Comparison of ENCODE assay signal across 1 cellular context in the genomic region with DNA sequence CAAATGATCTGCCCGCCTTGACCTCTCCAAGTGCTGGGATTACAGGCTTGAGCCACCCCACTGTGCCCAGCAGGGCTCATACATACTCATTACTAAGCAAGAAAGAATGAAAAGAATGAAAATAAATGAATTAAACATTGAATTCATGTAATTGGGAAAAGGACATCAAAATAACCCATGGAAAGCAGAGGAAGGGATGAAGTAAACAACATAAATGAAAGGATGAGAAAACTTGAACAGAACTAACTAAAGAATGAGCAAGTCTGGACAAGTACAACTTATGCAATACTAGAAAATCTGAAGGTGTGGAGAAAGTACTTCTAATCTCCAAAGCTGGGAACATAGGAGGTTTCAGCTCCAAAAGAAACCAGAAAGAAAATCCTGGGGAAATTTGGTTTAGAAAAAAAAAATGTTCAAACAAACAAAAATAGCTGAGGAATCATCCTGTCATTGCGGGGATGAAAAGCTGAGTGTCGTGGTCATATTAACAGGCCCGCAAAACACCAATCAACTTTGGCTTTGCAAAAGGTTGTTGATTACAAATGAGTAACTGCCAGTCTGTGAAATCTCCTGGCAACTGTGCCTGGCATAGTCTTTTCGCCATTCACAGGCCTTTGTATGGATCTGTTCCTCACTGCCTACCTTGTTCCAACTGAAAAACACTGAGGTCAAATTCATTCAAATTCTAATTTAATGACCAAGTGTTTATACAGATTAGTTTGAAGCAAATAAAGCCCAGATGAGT.
TF ChIP-seq lines count a peak whose summit lies in the region.

No MANE protein-coding gene starts in this region.

TF ChIP-seq in HCT116, 20 proteins besides CTCF, POLR2A, EP300 and RAD21:
- TF ChIP-seq FOSL1 (IDR thresholded peaks at IDR 0.05; ENCODE audit: low read depth) (no peak), CBX3 (IDR thresholded peaks at IDR 0.05; ENCODE audit: low read depth) (no peak), EGR1 (IDR thresholded peaks at IDR 0.05; ENCODE audit: low read depth) (no peak), MAX (IDR thresholded peaks at IDR 0.05) (no peak), ZFX (IDR thresholded peaks at IDR 0.05) (no peak), ZNF274 (IDR thresholded peaks at IDR 0.05; ENCODE audit: low read depth, low read length) (no peak), CEBPB (IDR thresholded peaks at IDR 0.05; ENCODE audit: low read depth) (no peak), ELF1 (IDR thresholded peaks at IDR 0.05; ENCODE audit: borderline replicate concordance, low read depth) (no peak), SRF (IDR thresholded peaks at IDR 0.05; ENCODE audit: low read depth) (no peak)
- TF ChIP-seq, protein P1, sequence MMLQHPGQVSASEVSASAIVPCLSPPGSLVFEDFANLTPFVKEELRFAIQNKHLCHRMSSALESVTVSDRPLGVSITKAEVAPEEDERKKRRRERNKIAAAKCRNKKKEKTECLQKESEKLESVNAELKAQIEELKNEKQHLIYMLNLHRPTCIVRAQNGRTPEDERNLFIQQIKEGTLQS (IDR thresholded peaks at IDR 0.05), result no peak
- TF ChIP-seq, protein P2, sequence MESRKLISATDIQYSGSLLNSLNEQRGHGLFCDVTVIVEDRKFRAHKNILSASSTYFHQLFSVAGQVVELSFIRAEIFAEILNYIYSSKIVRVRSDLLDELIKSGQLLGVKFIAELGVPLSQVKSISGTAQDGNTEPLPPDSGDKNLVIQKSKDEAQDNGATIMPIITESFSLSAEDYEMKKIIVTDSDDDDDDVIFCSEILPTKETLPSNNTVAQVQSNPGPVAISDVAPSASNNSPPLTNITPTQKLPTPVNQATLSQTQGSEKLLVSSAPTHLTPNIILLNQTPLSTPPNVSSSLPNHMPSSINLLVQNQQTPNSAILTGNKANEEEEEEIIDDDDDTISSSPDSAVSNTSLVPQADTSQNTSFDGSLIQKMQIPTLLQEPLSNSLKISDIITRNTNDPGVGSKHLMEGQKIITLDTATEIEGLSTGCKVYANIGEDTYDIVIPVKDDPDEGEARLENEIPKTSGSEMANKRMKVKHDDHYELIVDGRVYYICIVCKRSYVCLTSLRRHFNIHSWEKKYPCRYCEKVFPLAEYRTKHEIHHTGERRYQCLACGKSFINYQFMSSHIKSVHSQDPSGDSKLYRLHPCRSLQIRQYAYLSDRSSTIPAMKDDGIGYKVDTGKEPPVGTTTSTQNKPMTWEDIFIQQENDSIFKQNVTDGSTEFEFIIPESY (IDR thresholded peaks at IDR 0.05; ENCODE audit: extremely low read depth, insufficient replicate concordance, low read length), result no peak
TF ChIP-seq in HCT116: peak in this region for 0.
